9 cellular contexts compared by ENCODE assay signal in genomic region chrX:47194388-47194787, GRCh38. TPM values are rescaled to one million over a fixed set of nuclear protein-coding genes. Genes with fewer than 3 reads are reported as not detected.
DNase-seq lines count a peak whose midpoint lies in the region; ATAC-seq and TF ChIP-seq lines count a peak whose summit lies in the region.
"Had no signal": no experiment of that assay in that cellular context is flagged by ENCODE, and none has a peak within 500 bp of the region (broad histone marks: within the 10 kb centered on the region; RNA-seq: fewer than 3 reads in every experiment).

No MANE protein-coding gene starts in this region.

- TF ChIP-seq CTCF in adrenal gland (IDR thresholded peaks at IDR 0.05): no peak
- TF ChIP-seq CTCF in left lung (IDR thresholded peaks at IDR 0.05): no peak
- no peak for TF ChIP-seq CTCF in thyroid gland (IDR thresholded peaks at IDR 0.05)
- TF ChIP-seq CTCF in omental fat pad (IDR thresholded peaks at IDR 0.05): no peak

- H3K27ac Mint-ChIP-seq in T-helper 2 cell treated with Interferon-gamma antibody and Interleukin-4, amounts not matched to agents 5 μg/mL and 100 μg/mL, for 36 hours: peak overlapping the region; percentile 99

- H3K4me3 ChIP-seq in adrenal gland: peak overlapping the region in 2 of 4 donors; percentile 75 to 94
- H3K4me3 ChIP-seq in left lung: peak overlapping the region; percentile 65 to 91
- H3K4me3 ChIP-seq in thyroid gland (replicated peaks in 1 of 3): peak overlapping the region in 2 of 3 donors; percentile 29 to 85

- DNase-seq in T-helper 2 cell treated with Interferon-gamma antibody and Interleukin-4, amounts not matched to agents 5 μg/mL and 100 μg/mL, for 36 hours (ENCODE audit: low spot score): no peak
- DNase-seq in T-helper 2 cell (no peak), adrenal gland (no peak), left lung (no peak), thyroid gland (no peak), omental fat pad (ENCODE audit: low spot score) (no peak)
- DNase-seq: NCI-H2029 had no signal

- H3K4me1 ChIP-seq in adrenal gland (replicated peaks in 1 of 2): peaks cover 38 to 52% of the 10 kb centered on the region in 2 donors
- peaks cover 32 to 50% of the 10 kb centered on the region in 2 donors for H3K4me1 ChIP-seq in left lung
- H3K4me1 ChIP-seq in thyroid gland: peaks cover 43 to 52% of the 10 kb centered on the region in 2 donors

- peaks cover 34% of the 10 kb centered on the region for H3K4me1 Mint-ChIP-seq in T-helper 2 cell treated with Interferon-gamma antibody and Interleukin-4, amounts not matched to agents 5 μg/mL and 100 μg/mL, for 36 hours (ENCODE audit: low read depth)

- H3K27me3 ChIP-seq in adrenal gland: no peaks in the 10 kb centered on the region
- no peaks in the 10 kb centered on the region for H3K27me3 ChIP-seq in left lung
- H3K27me3 ChIP-seq in thyroid gland: no peaks in the 10 kb centered on the region

- H3K36me3 Mint-ChIP-seq in T-helper 2 cell treated with Interferon-gamma antibody and Interleukin-4, amounts not matched to agents 5 μg/mL and 100 μg/mL, for 36 hours (ENCODE audit: low read depth): peaks cover 30% of the 10 kb centered on the region

- H3K9me3 ChIP-seq in adrenal gland (replicated peaks in 1 of 3) (no peaks in the 10 kb centered on the region), left lung (no peaks in the 10 kb centered on the region), thyroid gland (no peaks in the 10 kb centered on the region)

- ATAC-seq in left lung: no peak
- no peak for ATAC-seq in GM21360 (IDR thresholded peaks at IDR 0.05; ENCODE audit: unreplicated experiment)
- ATAC-seq in omental fat pad (ENCODE audit: low FRiP score): no peak
- ATAC-seq in GM21825 (IDR thresholded peaks at IDR 0.05; ENCODE audit: unreplicated experiment): no peak

- H3K4me3 Mint-ChIP-seq in T-helper 2 cell treated with Interferon-gamma antibody and Interleukin-4, amounts not matched to agents 5 μg/mL and 100 μg/mL, for 36 hours: peak overlapping the region; percentile 95

- H3K27me3 Mint-ChIP-seq in T-helper 2 cell treated with Interferon-gamma antibody and Interleukin-4, amounts not matched to agents 5 μg/mL and 100 μg/mL, for 36 hours (ENCODE audit: low read depth): no peaks in the 10 kb centered on the region

- TF ChIP-seq POLR2A in adrenal gland (IDR thresholded peaks at IDR 0.05): no peak
- no peak for TF ChIP-seq POLR2A in thyroid gland (IDR thresholded peaks at IDR 0.05)

- no peaks in the 10 kb centered on the region for H3K9me3 Mint-ChIP-seq in T-helper 2 cell treated with Interferon-gamma antibody and Interleukin-4, amounts not matched to agents 5 μg/mL and 100 μg/mL, for 36 hours

- WGBS in adrenal gland, 4 donors: 4 to 49% (median 21%) methylated on average over 8 of the region's 8 CpGs
- 8 to 13% methylated on average over 8 of the region's 8 CpGs for WGBS in thyroid gland, 2 donors

- peak overlapping the region in 3 of 5 donors; percentile 93 to 99 (median 98) for H3K27ac ChIP-seq in adrenal gland
- H3K27ac ChIP-seq in left lung: peak overlapping the region; percentile 89 to 96
- H3K27ac ChIP-seq in thyroid gland: peak overlapping the region; percentile 90 to 97 (median 93)

- H3K36me3 ChIP-seq in adrenal gland (replicated peaks in 1 of 2) (peaks cover 0 to 10% of the 10 kb centered on the region in 2 donors), left lung (peaks cover 0 to 12% of the 10 kb centered on the region in 2 donors), thyroid gland (peaks cover 8 to 13% of the 10 kb centered on the region in 2 donors)

- intact Hi-C loops in adrenal gland (cut with DNase I) (loop anchor here in 1 of 2 donors (10.0 kb wide), 2 partner anchors 190 to 330 kb away; no protein-coding TSS in a partner anchor), left lung (cut with DNase I) (loop anchor here in 1 of 2 donors (5.0 to 10.0 kb wide), 2 partner anchors 188 to 330 kb away; no protein-coding TSS in a partner anchor), thyroid gland (cut with DNase I) (loop anchor here (5.0 kb wide), 2 partner anchors 193 to 333 kb away; no protein-coding TSS in a partner anchor)

RNA-seq across cellular contexts. Expression of gene UBA1, which starts 0.8 kb away (rescaled TPM):
- total RNA-seq in adrenal gland (100 to 1,000 TPM; 167 to 356 (median 260) TPM), left lung (100 to 1,000 TPM; 202 to 248 TPM), thyroid gland (100 to 1,000 TPM; 159 to 293 (median 201) TPM), omental fat pad (100 to 1,000 TPM; 132 to 158 (median 148) TPM)
- polyA plus RNA-seq in adrenal gland: 100 to 1,000 TPM; 160 to 214 (median 202) TPM

RNA-seq across cellular contexts. Expression of gene CDK16, which starts 24.1 kb away (rescaled TPM):
- 100 to 1,000 TPM; 101 to 187 (median 115) TPM for total RNA-seq in adrenal gland
- 100 to 1,000 TPM in 2 of 3 donors, 10 to 100 TPM in 1; 74.7 to 137 (median 123) TPM for polyA plus RNA-seq in adrenal gland
- 10 to 100 TPM; 81.1 to 95.8 TPM for total RNA-seq in left lung
- total RNA-seq in thyroid gland: 100 to 1,000 TPM in 2 of 4 donors, 10 to 100 TPM in 2; 76.6 to 111 (median 93.7) TPM
- total RNA-seq in omental fat pad: 100 to 1,000 TPM in 3 of 4 donors, 10 to 100 TPM in 1; 72.4 to 120 (median 102) TPM

RNA-seq across cellular contexts. Expression of gene USP11, which starts 38.4 kb away (rescaled TPM):
- total RNA-seq in adrenal gland (10 to 100 TPM; 27.4 to 63.0 (median 56.5) TPM), left lung (10 to 100 TPM; 36.2 to 49.8 TPM), thyroid gland (100 to 1,000 TPM in 1 of 4 donors, 10 to 100 TPM in 3; 61.9 to 128 (median 86.8) TPM), omental fat pad (10 to 100 TPM; 27.6 to 41.3 (median 32.3) TPM)
- 10 to 100 TPM; 35.5 to 57.8 (median 50.1) TPM for polyA plus RNA-seq in adrenal gland

RNA-seq across cellular contexts. Expression of gene RBM10, which starts 49.4 kb away (rescaled TPM):
- total RNA-seq in adrenal gland (10 to 100 TPM; 27.7 to 54.8 (median 36.3) TPM), left lung (10 to 100 TPM; 31.6 to 32.2 TPM), thyroid gland (10 to 100 TPM; 26.5 to 43.0 (median 35.2) TPM), omental fat pad (10 to 100 TPM; 24.3 to 27.0 (median 25.4) TPM)
- polyA plus RNA-seq in adrenal gland: 10 to 100 TPM; 35.2 to 75.9 (median 47.8) TPM

RNA-seq across cellular contexts. Expression of gene NDUFB11, which starts 49.9 kb away (rescaled TPM):
- total RNA-seq in adrenal gland (100 to 1,000 TPM in 7 of 8 donors, 10 to 100 TPM in 1; 77.0 to 159 (median 153) TPM), left lung (10 to 100 TPM; 58.5 to 80.4 TPM), thyroid gland (100 to 1,000 TPM in 3 of 4 donors, 10 to 100 TPM in 1; 68.5 to 179 (median 107) TPM), omental fat pad (10 to 100 TPM; 37.7 to 63.2 (median 41.6) TPM)
- polyA plus RNA-seq in adrenal gland: 100 to 1,000 TPM in 1 of 3 donors, 10 to 100 TPM in 2; 49.6 to 110 (median 70.0) TPM
